In the genomic region with DNA sequence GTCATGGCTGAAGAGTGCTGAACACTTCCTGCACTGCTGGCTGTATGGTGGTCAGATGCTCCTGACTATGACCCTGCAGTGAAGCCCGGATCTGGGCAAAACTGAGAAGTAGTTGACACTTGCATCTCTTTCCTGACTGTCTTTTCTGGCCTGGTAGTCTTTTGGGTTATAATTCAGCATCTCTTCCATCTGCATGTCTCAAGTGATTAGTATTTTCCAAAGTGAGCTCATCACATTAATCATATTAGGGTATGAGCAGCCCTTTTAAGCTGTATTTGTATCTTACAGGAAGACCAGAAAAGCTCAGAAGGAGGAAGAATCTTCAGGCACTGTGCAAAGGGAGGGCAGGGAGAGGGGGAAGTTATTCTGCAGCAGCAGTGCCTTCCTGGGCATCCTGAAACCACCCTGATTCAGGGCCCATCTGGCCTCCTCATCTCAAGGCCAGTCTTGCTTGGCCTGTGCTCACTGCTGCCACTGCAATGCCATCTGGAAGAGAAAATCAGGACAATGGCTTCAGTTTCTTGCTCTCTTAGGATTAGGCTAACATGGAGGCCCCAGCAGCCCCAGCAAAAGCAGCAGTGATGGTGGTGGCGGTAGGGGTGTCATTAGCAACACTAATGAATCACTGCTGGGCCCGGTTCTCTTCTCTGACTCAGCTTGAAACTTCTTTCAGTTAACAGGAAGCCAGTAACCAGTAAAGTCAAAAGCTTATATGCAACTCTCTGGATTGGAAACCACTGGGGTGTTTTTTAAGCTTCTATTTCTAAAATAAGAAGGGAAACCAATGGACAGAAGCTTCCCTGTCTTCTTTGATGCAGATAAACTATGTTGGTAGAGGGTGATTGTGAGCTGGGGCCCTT, we compare ENCODE assay signal across 2 cellular contexts.
TF ChIP-seq lines count a peak whose summit lies in the region.

No MANE protein-coding gene starts in this region.

TF ChIP-seq in GM23338, 12 proteins besides CTCF, POLR2A, EP300 and RAD21:
- TF ChIP-seq CREB1 (CRISPR knock-in tag; IDR thresholded peaks at IDR 0.05; ENCODE audit: low read depth) (0 out of 2 replicates have a peak, but pooled peaks have one; percentile 5), POLR2AphosphoS5 (IDR thresholded peaks at IDR 0.05; ENCODE audit: low read depth) (no peak; the same call in 1 of the 2 replicates)
TF ChIP-seq in GM23338: peak in this region for 1.

TF ChIP-seq in H1, 55 proteins besides CTCF, POLR2A, EP300 and RAD21:
- TF ChIP-seq CTBP2 (IDR thresholded peaks at IDR 0.05; ENCODE audit: borderline replicate concordance, insufficient read depth, insufficient read length, low read length) (peak; percentile 23), SAP30 (IDR thresholded peaks at IDR 0.05; ENCODE audit: insufficient read depth, insufficient replicate concordance, low read length) (no peak), JUND (IDR thresholded peaks at IDR 0.05; ENCODE audit: low read length) (peak; percentile 41; the same call in 1 of the 2 replicates), ASH2L (IDR thresholded peaks at IDR 0.05; ENCODE audit: low read length) (peak; percentile 91), RFX5 (IDR thresholded peaks at IDR 0.05; ENCODE audit: borderline replicate concordance, low read depth, low read length) (no peak), TAF1 (IDR thresholded peaks at IDR 0.05; ENCODE audit: low read depth, low read length) (0 out of 2 replicates have a peak, but pooled peaks have one; percentile 7), MAFK (IDR thresholded peaks at IDR 0.05; ENCODE audit: low read depth, low read length) (no peak), YY1 (IDR thresholded peaks at IDR 0.05; ENCODE audit: low read depth, low read length) (peak; percentile 83)
- TF ChIP-seq, protein P1, sequence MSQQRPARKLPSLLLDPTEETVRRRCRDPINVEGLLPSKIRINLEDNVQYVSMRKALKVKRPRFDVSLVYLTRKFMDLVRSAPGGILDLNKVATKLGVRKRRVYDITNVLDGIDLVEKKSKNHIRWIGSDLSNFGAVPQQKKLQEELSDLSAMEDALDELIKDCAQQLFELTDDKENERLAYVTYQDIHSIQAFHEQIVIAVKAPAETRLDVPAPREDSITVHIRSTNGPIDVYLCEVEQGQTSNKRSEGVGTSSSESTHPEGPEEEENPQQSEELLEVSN (IDR thresholded peaks at IDR 0.05) = no peak
- TF ChIP-seq, protein P2, sequence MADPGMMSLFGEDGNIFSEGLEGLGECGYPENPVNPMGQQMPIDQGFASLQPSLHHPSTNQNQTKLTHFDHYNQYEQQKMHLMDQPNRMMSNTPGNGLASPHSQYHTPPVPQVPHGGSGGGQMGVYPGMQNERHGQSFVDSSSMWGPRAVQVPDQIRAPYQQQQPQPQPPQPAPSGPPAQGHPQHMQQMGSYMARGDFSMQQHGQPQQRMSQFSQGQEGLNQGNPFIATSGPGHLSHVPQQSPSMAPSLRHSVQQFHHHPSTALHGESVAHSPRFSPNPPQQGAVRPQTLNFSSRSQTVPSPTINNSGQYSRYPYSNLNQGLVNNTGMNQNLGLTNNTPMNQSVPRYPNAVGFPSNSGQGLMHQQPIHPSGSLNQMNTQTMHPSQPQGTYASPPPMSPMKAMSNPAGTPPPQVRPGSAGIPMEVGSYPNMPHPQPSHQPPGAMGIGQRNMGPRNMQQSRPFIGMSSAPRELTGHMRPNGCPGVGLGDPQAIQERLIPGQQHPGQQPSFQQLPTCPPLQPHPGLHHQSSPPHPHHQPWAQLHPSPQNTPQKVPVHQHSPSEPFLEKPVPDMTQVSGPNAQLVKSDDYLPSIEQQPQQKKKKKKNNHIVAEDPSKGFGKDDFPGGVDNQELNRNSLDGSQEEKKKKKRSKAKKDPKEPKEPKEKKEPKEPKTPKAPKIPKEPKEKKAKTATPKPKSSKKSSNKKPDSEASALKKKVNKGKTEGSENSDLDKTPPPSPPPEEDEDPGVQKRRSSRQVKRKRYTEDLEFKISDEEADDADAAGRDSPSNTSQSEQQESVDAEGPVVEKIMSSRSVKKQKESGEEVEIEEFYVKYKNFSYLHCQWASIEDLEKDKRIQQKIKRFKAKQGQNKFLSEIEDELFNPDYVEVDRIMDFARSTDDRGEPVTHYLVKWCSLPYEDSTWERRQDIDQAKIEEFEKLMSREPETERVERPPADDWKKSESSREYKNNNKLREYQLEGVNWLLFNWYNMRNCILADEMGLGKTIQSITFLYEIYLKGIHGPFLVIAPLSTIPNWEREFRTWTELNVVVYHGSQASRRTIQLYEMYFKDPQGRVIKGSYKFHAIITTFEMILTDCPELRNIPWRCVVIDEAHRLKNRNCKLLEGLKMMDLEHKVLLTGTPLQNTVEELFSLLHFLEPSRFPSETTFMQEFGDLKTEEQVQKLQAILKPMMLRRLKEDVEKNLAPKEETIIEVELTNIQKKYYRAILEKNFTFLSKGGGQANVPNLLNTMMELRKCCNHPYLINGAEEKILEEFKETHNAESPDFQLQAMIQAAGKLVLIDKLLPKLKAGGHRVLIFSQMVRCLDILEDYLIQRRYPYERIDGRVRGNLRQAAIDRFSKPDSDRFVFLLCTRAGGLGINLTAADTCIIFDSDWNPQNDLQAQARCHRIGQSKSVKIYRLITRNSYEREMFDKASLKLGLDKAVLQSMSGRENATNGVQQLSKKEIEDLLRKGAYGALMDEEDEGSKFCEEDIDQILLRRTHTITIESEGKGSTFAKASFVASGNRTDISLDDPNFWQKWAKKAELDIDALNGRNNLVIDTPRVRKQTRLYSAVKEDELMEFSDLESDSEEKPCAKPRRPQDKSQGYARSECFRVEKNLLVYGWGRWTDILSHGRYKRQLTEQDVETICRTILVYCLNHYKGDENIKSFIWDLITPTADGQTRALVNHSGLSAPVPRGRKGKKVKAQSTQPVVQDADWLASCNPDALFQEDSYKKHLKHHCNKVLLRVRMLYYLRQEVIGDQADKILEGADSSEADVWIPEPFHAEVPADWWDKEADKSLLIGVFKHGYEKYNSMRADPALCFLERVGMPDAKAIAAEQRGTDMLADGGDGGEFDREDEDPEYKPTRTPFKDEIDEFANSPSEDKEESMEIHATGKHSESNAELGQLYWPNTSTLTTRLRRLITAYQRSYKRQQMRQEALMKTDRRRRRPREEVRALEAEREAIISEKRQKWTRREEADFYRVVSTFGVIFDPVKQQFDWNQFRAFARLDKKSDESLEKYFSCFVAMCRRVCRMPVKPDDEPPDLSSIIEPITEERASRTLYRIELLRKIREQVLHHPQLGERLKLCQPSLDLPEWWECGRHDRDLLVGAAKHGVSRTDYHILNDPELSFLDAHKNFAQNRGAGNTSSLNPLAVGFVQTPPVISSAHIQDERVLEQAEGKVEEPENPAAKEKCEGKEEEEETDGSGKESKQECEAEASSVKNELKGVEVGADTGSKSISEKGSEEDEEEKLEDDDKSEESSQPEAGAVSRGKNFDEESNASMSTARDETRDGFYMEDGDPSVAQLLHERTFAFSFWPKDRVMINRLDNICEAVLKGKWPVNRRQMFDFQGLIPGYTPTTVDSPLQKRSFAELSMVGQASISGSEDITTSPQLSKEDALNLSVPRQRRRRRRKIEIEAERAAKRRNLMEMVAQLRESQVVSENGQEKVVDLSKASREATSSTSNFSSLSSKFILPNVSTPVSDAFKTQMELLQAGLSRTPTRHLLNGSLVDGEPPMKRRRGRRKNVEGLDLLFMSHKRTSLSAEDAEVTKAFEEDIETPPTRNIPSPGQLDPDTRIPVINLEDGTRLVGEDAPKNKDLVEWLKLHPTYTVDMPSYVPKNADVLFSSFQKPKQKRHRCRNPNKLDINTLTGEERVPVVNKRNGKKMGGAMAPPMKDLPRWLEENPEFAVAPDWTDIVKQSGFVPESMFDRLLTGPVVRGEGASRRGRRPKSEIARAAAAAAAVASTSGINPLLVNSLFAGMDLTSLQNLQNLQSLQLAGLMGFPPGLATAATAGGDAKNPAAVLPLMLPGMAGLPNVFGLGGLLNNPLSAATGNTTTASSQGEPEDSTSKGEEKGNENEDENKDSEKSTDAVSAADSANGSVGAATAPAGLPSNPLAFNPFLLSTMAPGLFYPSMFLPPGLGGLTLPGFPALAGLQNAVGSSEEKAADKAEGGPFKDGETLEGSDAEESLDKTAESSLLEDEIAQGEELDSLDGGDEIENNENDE (IDR thresholded peaks at IDR 0.05; ENCODE audit: insufficient replicate concordance, low read length) = peak; percentile 52
